Comparison of ENCODE assay signal across 8 cellular contexts in genomic region chr2:84077504-84077903, GRCh38.
DNase-seq lines count a peak whose midpoint lies in the region; ATAC-seq lines count a peak whose summit lies in the region.

No MANE protein-coding gene starts in this region.

- no peak for ATAC-seq in GM19035 (IDR thresholded peaks at IDR 0.05; ENCODE audit: unreplicated experiment)
- ATAC-seq in stimulated activated naive B cell treated with anti-CD40 and anti-IgM and Interleukin-4, amounts not matched to agents 10 μg/mL and 1 μg/mL and 100 μg/mL, for 72 hours (replicated peaks): no peak

- H3K4me3 Mint-ChIP-seq in stimulated activated naive B cell treated with anti-CD40 and anti-IgM and Interleukin-4, amounts not matched to agents 10 μg/mL and 1 μg/mL and 100 μg/mL, for 72 hours: no peak overlapping the region

- no peaks in the 10 kb centered on the region for H3K36me3 Mint-ChIP-seq in stimulated activated naive B cell treated with anti-CD40 and anti-IgM and Interleukin-4, amounts not matched to agents 10 μg/mL and 1 μg/mL and 100 μg/mL, for 72 hours

- no peaks in the 10 kb centered on the region for H3K9me3 Mint-ChIP-seq in stimulated activated naive B cell treated with anti-CD40 and anti-IgM and Interleukin-4, amounts not matched to agents 10 μg/mL and 1 μg/mL and 100 μg/mL, for 72 hours

- H3K4me1 Mint-ChIP-seq in stimulated activated naive B cell treated with anti-CD40 and anti-IgM and Interleukin-4, amounts not matched to agents 10 μg/mL and 1 μg/mL and 100 μg/mL, for 72 hours: no peaks in the 10 kb centered on the region

- H3K27me3 Mint-ChIP-seq in stimulated activated naive B cell treated with anti-CD40 and anti-IgM and Interleukin-4, amounts not matched to agents 10 μg/mL and 1 μg/mL and 100 μg/mL, for 72 hours: no peaks in the 10 kb centered on the region

- no peak overlapping the region for H3K27ac Mint-ChIP-seq in stimulated activated naive B cell treated with anti-CD40 and anti-IgM and Interleukin-4, amounts not matched to agents 10 μg/mL and 1 μg/mL and 100 μg/mL, for 72 hours

- in situ Hi-C loops in SK-MEL-5 (cut with HindIII; ENCODE audit: low pct_unique_long_range_greater_than_20kb, low sequenced_read_pairs): no loop called here

- DNase-seq in NCI-H146 (lab: John Stamatoyannopoulos, UW) (peak; percentile 9), NCI-H146 treated with DMSO at 0.1 percent for 48 hours (lab: John Stamatoyannopoulos, UW; ENCODE audit: unreplicated experiment) (no peak), HuH-7 (ENCODE audit: low spot score) (peak; percentile 9), SK-MEL-5 (ENCODE audit: low read depth, low spot score) (peak; percentile 77), kidney tubule cell (ENCODE audit: low spot score) (peak; percentile 32), activated T-cell treated with anti-CD3 and anti-CD28 coated beads for 4 hours (no peak)
- no peak for DNase-seq in stimulated activated naive B cell treated with anti-CD40 and anti-IgM and Interleukin-4, amounts not matched to agents 10 μg/mL and 1 μg/mL and 100 μg/mL, for 72 hours

Comparison
In these comparisons a context has a peak if more than half of its experiments do, and no peak if none do; other contexts are left out.
1. DNase-seq: peak in NCI-H146 (single experiment), HuH-7 (single experiment), SK-MEL-5 (single experiment) and kidney tubule cell (single experiment); none in NCI-H146 treated with DMSO at 0.1 percent for 48 hours (single experiment), activated T-cell treated with anti-CD3 and anti-CD28 coated beads for 4 hours (single experiment) and stimulated activated naive B cell treated with anti-CD40 and anti-IgM and Interleukin-4, amounts not matched to agents 10 μg/mL and 1 μg/mL and 100 μg/mL, for 72 hours (single experiment).